Comparison of ENCODE assay signal across 8 cellular contexts in the genomic region with DNA sequence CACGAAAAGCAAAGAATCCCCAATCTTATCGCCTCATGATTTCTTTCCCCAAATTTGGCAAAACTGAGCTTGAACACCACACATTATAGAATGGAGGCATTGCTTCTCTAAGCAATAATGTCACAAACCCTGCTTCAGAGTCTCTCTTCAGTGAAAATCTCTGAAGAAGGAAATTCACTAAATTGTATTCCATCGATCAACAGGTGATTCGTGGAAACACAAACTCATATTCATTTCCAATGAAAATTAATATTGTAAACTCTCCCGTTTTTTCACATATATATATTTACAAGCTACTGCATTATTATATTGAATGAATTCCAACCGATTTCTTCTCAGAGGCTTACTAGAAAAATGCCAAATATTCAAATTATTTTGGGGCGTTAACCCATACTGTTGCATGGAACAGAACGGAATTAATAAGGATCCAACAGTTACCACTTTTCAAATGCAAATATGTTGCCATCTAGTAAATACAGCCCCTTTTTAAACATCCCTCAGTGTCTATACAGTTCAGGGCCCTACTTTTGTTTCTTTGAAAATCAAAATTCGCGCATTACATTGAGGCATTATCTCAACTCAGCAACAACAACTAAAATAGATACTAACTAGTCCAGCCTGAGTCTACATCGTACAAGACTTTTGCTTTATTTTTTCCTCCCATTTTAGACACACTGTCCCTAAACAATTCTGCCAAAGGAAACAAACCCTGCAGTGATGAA. TPM values are rescaled to one million over a fixed set of nuclear protein-coding genes. Genes with fewer than 3 reads are reported as not detected.
DNase-seq lines count a peak whose midpoint lies in the region; ATAC-seq and TF ChIP-seq lines count a peak whose summit lies in the region.

No MANE protein-coding gene starts in this region.

- peak overlapping the region; percentile 57 for H3K27ac Mint-ChIP-seq in endothelial cell (ENCODE audit: unreplicated experiment)
- H3K27ac Mint-ChIP-seq in natural killer cell treated with Interleukin-12 subunit alpha and Interleukin-12 subunit beta and Interleukin-15 and Interleukin-18, amount 100 ng/mL, for 72 hours, result peak overlapping the region in 1 of 2 donors; percentile 19

- H3K9me3 ChIP-seq in AG04450 (ENCODE audit: control insufficient read depth, insufficient read depth, low read length), result no peaks in the 10 kb centered on the region
- no peaks in the 10 kb centered on the region for H3K9me3 ChIP-seq in MG63

- H3K27me3 Mint-ChIP-seq in endothelial cell (ENCODE audit: unreplicated experiment), result peaks cover 17% of the 10 kb centered on the region
- H3K27me3 Mint-ChIP-seq in natural killer cell treated with Interleukin-12 subunit alpha and Interleukin-12 subunit beta and Interleukin-15 and Interleukin-18, amount 100 ng/mL, for 72 hours, result peaks cover 8 to 37% of the 10 kb centered on the region in 2 donors

- no peaks in the 10 kb centered on the region for H3K9me3 Mint-ChIP-seq in endothelial cell (ENCODE audit: unreplicated experiment)
- no peaks in the 10 kb centered on the region for H3K9me3 Mint-ChIP-seq in natural killer cell treated with Interleukin-12 subunit alpha and Interleukin-12 subunit beta and Interleukin-15 and Interleukin-18, amount 100 ng/mL, for 72 hours

- POLR2A ChIA-PET in AG04450 (lab: Yijun Ruan, JAX) (interaction anchor here (0.7 to 2.1 kb wide), 4 partner anchors 11 to 57 kb away, joined by 4 to 6 read pairs (median 4); no protein-coding TSS in a partner anchor), HEK293T (lab: Yijun Ruan, JAX) (no interaction called here)

- H3K4me3 Mint-ChIP-seq in endothelial cell (ENCODE audit: unreplicated experiment), result peak overlapping the region; percentile 98
- peak overlapping the region; percentile 56 for H3K4me3 Mint-ChIP-seq in natural killer cell treated with Interleukin-12 subunit alpha and Interleukin-12 subunit beta and Interleukin-15 and Interleukin-18, amount 100 ng/mL, for 72 hours

- no peaks in the 10 kb centered on the region for H3K36me3 ChIP-seq in MG63

- H3K36me3 Mint-ChIP-seq in endothelial cell (ENCODE audit: low read depth, unreplicated experiment), result peaks cover 30% of the 10 kb centered on the region
- no peaks in the 10 kb centered on the region for H3K36me3 Mint-ChIP-seq in natural killer cell treated with Interleukin-12 subunit alpha and Interleukin-12 subunit beta and Interleukin-15 and Interleukin-18, amount 100 ng/mL, for 72 hours

- H3K27me3 ChIP-seq in AG04450 (ENCODE audit: control insufficient read depth, insufficient read depth, low read length), result no peaks in the 10 kb centered on the region
- no peaks in the 10 kb centered on the region for H3K27me3 ChIP-seq in MG63

- ATAC-seq in natural killer cell treated with Interleukin-12 subunit alpha and Interleukin-12 subunit beta and Interleukin-15 and Interleukin-18, amount 100 ng/mL, for 72 hours, result no peak
- ATAC-seq in GM19452 (IDR thresholded peaks at IDR 0.05; ENCODE audit: unreplicated experiment), result no peak

- TF ChIP-seq CTCF in AG04450 (IDR thresholded peaks at IDR 0.05; ENCODE audit: low read depth, low read length), result no peak
- TF ChIP-seq CTCF in endothelial cell (IDR thresholded peaks at IDR 0.05; ENCODE audit: unreplicated experiment), result no peak

- CTCF ChIA-PET in AG04450 (lab: Charles Lee) (interaction anchor here (0.6 to 2.0 kb wide), 3 partner anchors 55 to 169 kb away, joined by 3 to 10 read pairs (median 3); a partner anchor contains a TSS), HEK293T (lab: Yijun Ruan, JAX) (interaction anchor here (0.6 kb wide), 1 partner anchor 153 kb away, joined by 3 read pairs; no protein-coding TSS in a partner anchor)

- DNase-seq in AG04450 (ENCODE audit: low read depth, low spot score) (no peak), MG63 (no peak), endothelial cell (ENCODE audit: low spot score) (no peak), HEK293T (ENCODE audit: extremely low spot score) (no peak), midbrain (lab: John Stamatoyannopoulos, UW) (no peak)
- DNase-seq in natural killer cell treated with Interleukin-12 subunit alpha and Interleukin-12 subunit beta and Interleukin-15 and Interleukin-18, amount 100 ng/mL, for 72 hours (ENCODE audit: low spot score), result no peak
- DNase-seq in stimulated activated CD4-positive, alpha-beta T cell treated with anti-CD3 and anti-CD28 coated beads, Interleukin-2, amount 100 ng/mL, for 24 hours, result no peak

- H3K4me3 ChIP-seq in AG04450 (ENCODE audit: low read depth, low read length) (peak overlapping the region; percentile 68), MG63 (peak overlapping the region; percentile 65)

- peaks cover 40% of the 10 kb centered on the region for H3K4me1 Mint-ChIP-seq in endothelial cell (ENCODE audit: unreplicated experiment)
- H3K4me1 Mint-ChIP-seq in natural killer cell treated with Interleukin-12 subunit alpha and Interleukin-12 subunit beta and Interleukin-15 and Interleukin-18, amount 100 ng/mL, for 72 hours (ENCODE audit: low read depth in 2 of 2), result peaks cover 20 to 37% of the 10 kb centered on the region in 2 donors

- H3K27ac ChIP-seq in AG04450 (ENCODE audit: low read depth, low read length), result no peak overlapping the region

TF ChIP-seq in HEK293T, 16 proteins besides CTCF, POLR2A, EP300 and RAD21:
- TF ChIP-seq L3MBTL2 (conservative IDR thresholded peaks at IDR 0.05) (no peak), CTBP1 (IDR thresholded peaks at IDR 0.05; ENCODE audit: borderline replicate concordance) (no peak), ARNT (IDR thresholded peaks at IDR 0.05) (no peak), LEF1 (IDR thresholded peaks at IDR 0.05; ENCODE audit: borderline replicate concordance) (no peak), BHLHE40 (IDR thresholded peaks at IDR 0.05; ENCODE audit: borderline replicate concordance) (no peak), ZNF384 (IDR thresholded peaks at IDR 0.05) (no peak), FOXM1 (IDR thresholded peaks at IDR 0.05; ENCODE audit: borderline replicate concordance) (no peak), SP1 (IDR thresholded peaks at IDR 0.05) (no peak)
- TF ChIP-seq, protein P1, sequence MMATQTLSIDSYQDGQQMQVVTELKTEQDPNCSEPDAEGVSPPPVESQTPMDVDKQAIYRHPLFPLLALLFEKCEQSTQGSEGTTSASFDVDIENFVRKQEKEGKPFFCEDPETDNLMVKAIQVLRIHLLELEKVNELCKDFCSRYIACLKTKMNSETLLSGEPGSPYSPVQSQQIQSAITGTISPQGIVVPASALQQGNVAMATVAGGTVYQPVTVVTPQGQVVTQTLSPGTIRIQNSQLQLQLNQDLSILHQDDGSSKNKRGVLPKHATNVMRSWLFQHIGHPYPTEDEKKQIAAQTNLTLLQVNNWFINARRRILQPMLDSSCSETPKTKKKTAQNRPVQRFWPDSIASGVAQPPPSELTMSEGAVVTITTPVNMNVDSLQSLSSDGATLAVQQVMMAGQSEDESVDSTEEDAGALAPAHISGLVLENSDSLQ (IDR thresholded peaks at IDR 0.05), result no peak

RNA-seq across cellular contexts. Expression of a gene that starts 1.3 kb away (rescaled TPM):
- 56.1 and 57.7 TPM in 2 replicates for polyA plus RNA-seq in AG04450 (2011; rRNA removed)
- 77.3 and 83.1 TPM in 2 replicates for polyA minus RNA-seq in AG04450 (2011; rRNA and poly(A)+ RNA removed)
- 9.5 and 11.3 TPM in 2 replicates for total RNA-seq in MG63 (2014; rRNA removed; shearing (Covaris generic); ENCODE audit: low replicate concordance)
- 139 TPM for total RNA-seq in endothelial cell (ENCODE audit: unreplicated experiment)
- 10 to 100 TPM in 1 of 2 donors, 1 to 10 TPM in 1; 8.2 to 33.6 TPM for total RNA-seq in natural killer cell treated with Interleukin-12 subunit alpha and Interleukin-12 subunit beta and Interleukin-15 and Interleukin-18, amount 100 ng/mL, for 72 hours
